In genomic region chr2:219552382-219553167, GRCh38 we compare ENCODE assay signal across 8 cellular contexts. TPM values are rescaled to one million over a fixed set of nuclear protein-coding genes. Genes with fewer than 3 reads are reported as not detected.
DNase-seq lines count a peak whose midpoint lies in the region; ATAC-seq and TF ChIP-seq lines count a peak whose summit lies in the region.

No MANE protein-coding gene starts in this region.

- no peak overlapping the region for H3K27ac Mint-ChIP-seq in activated naive CD8-positive, alpha-beta T cell treated with anti-CD3 and anti-CD28 coated beads, Interleukin-2, amount 10 ng/mL, durations not matched to agents 7 days and 5 days

- peak overlapping the region; percentile 66 for H4K8ac ChIP-seq in trophoblast cell (ENCODE audit: low read depth, low read length)

- peak overlapping the region; percentile 72 for H2AFZ ChIP-seq in trophoblast cell (ENCODE audit: insufficient read depth, low read length, poor library complexity)

- H3K14ac ChIP-seq in trophoblast cell (ENCODE audit: low read length), result peak overlapping the region; percentile 25

- peak overlapping the region; percentile 29 for H2BK120ac ChIP-seq in trophoblast cell (ENCODE audit: insufficient read depth, low read length, poor library complexity)

- H4K12ac ChIP-seq in trophoblast cell (ENCODE audit: low read depth, low read length), result peak overlapping the region; percentile 22

- H3K36me3 Mint-ChIP-seq in activated naive CD8-positive, alpha-beta T cell treated with anti-CD3 and anti-CD28 coated beads, Interleukin-2, amount 10 ng/mL, durations not matched to agents 7 days and 5 days, result no peaks in the 10 kb centered on the region

- peaks cover 2% of the 10 kb centered on the region for H3K79me1 ChIP-seq in trophoblast cell (ENCODE audit: low read length)

- peak; percentile 66 for DNase-seq in DMS53 treated with DMSO at 0.1 percent for 48 hours (lab: John Stamatoyannopoulos, UW; ENCODE audit: unreplicated experiment)
- peak; percentile 87 for DNase-seq in KBM-7
- peak; percentile 90 for DNase-seq in activated naive CD8-positive, alpha-beta T cell treated with anti-CD3 and anti-CD28 coated beads, Interleukin-2, amount 10 ng/mL, durations not matched to agents 7 days and 5 days
- DNase-seq in cardiac septum (ENCODE audit: low spot score), result peak; percentile 84
- peak; percentile 85 to 90 for DNase-seq in trophoblast cell

- intact Hi-C loops in cardiac septum (cut with DNase I), result no loop called here

- H3K4me1 ChIP-seq in trophoblast cell (ENCODE audit: control insufficient read depth in 1 of 2, insufficient read depth in 2 of 2, low read length in 2 of 2) (peaks cover 12 to 13% of the 10 kb centered on the region in 2 experiments), thymus (ENCODE audit: control insufficient read depth, insufficient read depth, low read length) (peaks cover 8% of the 10 kb centered on the region)

- H3K4me1 Mint-ChIP-seq in activated naive CD8-positive, alpha-beta T cell treated with anti-CD3 and anti-CD28 coated beads, Interleukin-2, amount 10 ng/mL, durations not matched to agents 7 days and 5 days, result peaks cover 3% of the 10 kb centered on the region

- H3K23ac ChIP-seq in trophoblast cell (ENCODE audit: low read length), result no peak overlapping the region

- H3K9me3 ChIP-seq in trophoblast cell (ENCODE audit: insufficient read depth, low read depth, low read length) (no peaks in the 10 kb centered on the region), thymus (ENCODE audit: control insufficient read depth) (peaks cover 3% of the 10 kb centered on the region)

- peaks cover 34% of the 10 kb centered on the region for H3K27me3 Mint-ChIP-seq in activated naive CD8-positive, alpha-beta T cell treated with anti-CD3 and anti-CD28 coated beads, Interleukin-2, amount 10 ng/mL, durations not matched to agents 7 days and 5 days

- H3K36me3 ChIP-seq in trophoblast cell (ENCODE audit: control insufficient read depth in 1 of 2, insufficient read depth in 2 of 2, low read length in 2 of 2) (peaks cover 22 to 27% of the 10 kb centered on the region in 2 experiments), thymus (ENCODE audit: control insufficient read depth, insufficient read depth) (no peaks in the 10 kb centered on the region)

- no peaks in the 10 kb centered on the region for H3K79me2 ChIP-seq in trophoblast cell (ENCODE audit: control insufficient read depth, insufficient read depth, low read length, poor library complexity)

- no peak overlapping the region for H2AK5ac ChIP-seq in trophoblast cell (ENCODE audit: low read length)

- peak overlapping the region; percentile 59 for H4K91ac ChIP-seq in trophoblast cell (ENCODE audit: low read depth, low read length)

- H3K9me3 Mint-ChIP-seq in activated naive CD8-positive, alpha-beta T cell treated with anti-CD3 and anti-CD28 coated beads, Interleukin-2, amount 10 ng/mL, durations not matched to agents 7 days and 5 days, result no peaks in the 10 kb centered on the region

- H3K9ac ChIP-seq in trophoblast cell (ENCODE audit: low read length), result no peak overlapping the region

- WGBS in trophoblast cell (ENCODE audit: extremely low coverage, insufficient coverage, insufficient read length), result no CpG with 5 or more reads among the region's 99 CpGs
- WGBS in thymus, result 3% methylated on average over 99 of the region's 99 CpGs

- POLR2A ChIA-PET in activated naive CD8-positive, alpha-beta T cell treated with anti-CD3 and anti-CD28 coated beads, Interleukin-2, amount 10 ng/mL, durations not matched to agents 7 days and 5 days (lab: Charles Lee), result interaction anchor here (1.2 to 1.5 kb wide), 2 partner anchors 9 to 45 kb away, joined by 5 to 7 read pairs; partner anchors contain the start of genes CHPF, STK11IP and TMEM198

- H2BK5ac ChIP-seq in trophoblast cell (ENCODE audit: low read depth, low read length, poor library complexity), result no peak overlapping the region

- H3K27me3 ChIP-seq in trophoblast cell (ENCODE audit: insufficient read depth, low read length) (no peaks in the 10 kb centered on the region), thymus (ENCODE audit: control insufficient read depth, insufficient read depth) (peaks cover 39% of the 10 kb centered on the region)

- H3K27ac ChIP-seq in trophoblast cell (ENCODE audit: low read depth, low read length), result no peak overlapping the region
- H3K27ac ChIP-seq in thymus (ENCODE audit: low read depth), result no peak overlapping the region

- peak overlapping the region; percentile 79 for H3K4me3 ChIP-seq in trophoblast cell (ENCODE audit: low read depth, low read length)
- peak overlapping the region; percentile 71 for H3K4me3 ChIP-seq in thymus (ENCODE audit: low read length)

- ATAC-seq in GM21737 (IDR thresholded peaks at IDR 0.05; ENCODE audit: unreplicated experiment) (peak; percentile 84), SK-N-SH treated with all-trans-retinoic acid at 6 μM for 48 hours (peak; percentile 91)
- ATAC-seq in activated naive CD8-positive, alpha-beta T cell treated with anti-CD3 and anti-CD28 coated beads, Interleukin-2, amount 10 ng/mL, durations not matched to agents 7 days and 5 days (ENCODE audit: low read depth), result peak; percentile 81

- H3K4me2 ChIP-seq in trophoblast cell (ENCODE audit: low read length), result peak overlapping the region; percentile 99

- H2BK12ac ChIP-seq in trophoblast cell (ENCODE audit: low read length), result no peak overlapping the region

- in situ Hi-C loops in KBM-7 (cut with MboI; ENCODE audit: low pct_unique_long_range_greater_than_20kb, low sequenced_read_pairs), result no loop called here

- H3K4me3 Mint-ChIP-seq in activated naive CD8-positive, alpha-beta T cell treated with anti-CD3 and anti-CD28 coated beads, Interleukin-2, amount 10 ng/mL, durations not matched to agents 7 days and 5 days, result peak overlapping the region; percentile 76

- H3K18ac ChIP-seq in trophoblast cell (ENCODE audit: low read length), result peak overlapping the region; percentile 26

- H3K4ac ChIP-seq in trophoblast cell (ENCODE audit: low read depth, low read length), result no peak overlapping the region

TF ChIP-seq in SK-N-SH treated with all-trans-retinoic acid at 6 μM for 48 hours, 23 proteins besides CTCF, POLR2A, EP300 and RAD21:
- TF ChIP-seq GLIS3 (CRISPR knock-in tag; IDR thresholded peaks at IDR 0.05) (peak; percentile 10; the same call in 1 of the 2 replicates), OSR1 (CRISPR knock-in tag; IDR thresholded peaks at IDR 0.05) (no peak)

RNA-seq across cellular contexts. Expression of gene TMEM198, which starts 8.7 kb away (rescaled TPM):
- 1 to 10 TPM in 1 of 2 experiments, under 1 TPM in 1; 0.85 to 1.1 TPM for total RNA-seq in activated naive CD8-positive, alpha-beta T cell treated with anti-CD3 and anti-CD28 coated beads, Interleukin-2, amount 10 ng/mL, durations not matched to agents 7 days and 5 days
- total RNA-seq in cardiac septum, result 1.8 TPM
- polyA plus RNA-seq in trophoblast cell (2013), result 5.0 and 5.5 TPM in 2 replicates
- 3.7 TPM for polyA plus RNA-seq in thymus

RNA-seq across cellular contexts. Expression of gene CHPF, which starts 9.0 kb away (rescaled TPM):
- total RNA-seq in activated naive CD8-positive, alpha-beta T cell treated with anti-CD3 and anti-CD28 coated beads, Interleukin-2, amount 10 ng/mL, durations not matched to agents 7 days and 5 days, result 1 to 10 TPM; 7.7 to 8.1 TPM
- 120 TPM for total RNA-seq in cardiac septum
- 150 and 167 TPM in 2 replicates for polyA plus RNA-seq in trophoblast cell (2013)
- polyA plus RNA-seq in thymus, result 17.5 TPM

RNA-seq across cellular contexts. Expression of gene OBSL1, which starts 18.8 kb away (rescaled TPM):
- not detected for total RNA-seq in activated naive CD8-positive, alpha-beta T cell treated with anti-CD3 and anti-CD28 coated beads, Interleukin-2, amount 10 ng/mL, durations not matched to agents 7 days and 5 days
- 199 TPM for total RNA-seq in cardiac septum
- 155 and 158 TPM in 2 replicates for polyA plus RNA-seq in trophoblast cell (2013)
- polyA plus RNA-seq in thymus, result 34.2 TPM

RNA-seq across cellular contexts. Expression of gene INHA, which starts 19.5 kb away (rescaled TPM):
- total RNA-seq in activated naive CD8-positive, alpha-beta T cell treated with anti-CD3 and anti-CD28 coated beads, Interleukin-2, amount 10 ng/mL, durations not matched to agents 7 days and 5 days, result not detected
- total RNA-seq in cardiac septum, result 0.59 TPM
- polyA plus RNA-seq in trophoblast cell (2013), result 24.7 and 27.9 TPM in 2 replicates
- 0.71 TPM for polyA plus RNA-seq in thymus

RNA-seq across cellular contexts. Expression of gene ASIC4, which starts 38.3 kb away (rescaled TPM):
- under 1 TPM; 0.08 to 0.09 TPM for total RNA-seq in activated naive CD8-positive, alpha-beta T cell treated with anti-CD3 and anti-CD28 coated beads, Interleukin-2, amount 10 ng/mL, durations not matched to agents 7 days and 5 days
- 0.32 TPM for total RNA-seq in cardiac septum
- polyA plus RNA-seq in trophoblast cell (2013), result 0.22 and 0.23 TPM in 2 replicates
- polyA plus RNA-seq in thymus, result 0.23 TPM

Comparison
In these comparisons a context has a peak if more than half of its experiments do, and no peak if none do; other contexts are left out.
1. RNA of gene CHPF, which starts 9.0 kb away (total RNA-seq): 120 TPM in cardiac septum (single experiment); 7.7 to 8.1 TPM in activated naive CD8-positive, alpha-beta T cell treated with anti-CD3 and anti-CD28 coated beads, Interleukin-2, amount 10 ng/mL, durations not matched to agents 7 days and 5 days; every median in the first group is over 10 times any median in the second.
2. RNA of gene OBSL1, which starts 18.8 kb away (total RNA-seq): 199 TPM in cardiac septum (single experiment); not detected in activated naive CD8-positive, alpha-beta T cell treated with anti-CD3 and anti-CD28 coated beads, Interleukin-2, amount 10 ng/mL, durations not matched to agents 7 days and 5 days; every median in the first group is over 100 times any median in the second.
3. Peak in every context shown above with its lines, with median percentiles within 50 percentile points of each other: DNase-seq and ATAC-seq.